Comparison of ENCODE assay signal across 14 cellular contexts in genomic region chr2:131451265-131451949, GRCh38. TPM values are rescaled to one million over a fixed set of nuclear protein-coding genes. Genes with fewer than 3 reads are reported as not detected.
DNase-seq lines count a peak whose midpoint lies in the region; ATAC-seq and TF ChIP-seq lines count a peak whose summit lies in the region.
"Not testable (repeated sequence)": the region's sequence is repeated elsewhere in the genome, so short reads cannot be mapped to it uniquely, and the experiment has no call there.
"Had no signal": no experiment of that assay in that cellular context is flagged by ENCODE, and none has a peak within 500 bp of the region (broad histone marks: within the 10 kb centered on the region; RNA-seq: fewer than 3 reads in every experiment).

No MANE protein-coding gene starts in this region.

- CTCF ChIA-PET in activated naive CD4-positive, alpha-beta T cell treated with anti-CD3 and anti-CD28 coated beads for 36 hours (lab: Charles Lee): not testable (repeated sequence)

- peak overlapping the region; percentile 68 for H2AFZ ChIP-seq in DND-41 (ENCODE audit: low read depth, low read length)

- not testable (repeated sequence) for H3K36me3 Mint-ChIP-seq in activated naive CD4-positive, alpha-beta T cell treated with anti-CD3 and anti-CD28 coated beads for 36 hours (ENCODE audit: low read depth)

- not testable (repeated sequence) for TF ChIP-seq CTCF in DND-41 (IDR thresholded peaks at IDR 0.05; ENCODE audit: borderline replicate concordance, extremely low read depth, low read length, poor library complexity, severe bottlenecking)

- not testable (repeated sequence) for H4K20me1 ChIP-seq in DND-41 (ENCODE audit: insufficient read depth, low read length)

- H3K79me2 ChIP-seq in DND-41 (ENCODE audit: insufficient read depth, low read length): not testable (repeated sequence)

- peak; percentile 98 for ATAC-seq in DND-41 (ENCODE audit: insufficient read depth, low read depth)
- peak; percentile 86 for ATAC-seq in GM18868 (IDR thresholded peaks at IDR 0.05; ENCODE audit: unreplicated experiment)
- peak; percentile 87 for ATAC-seq in GM19452 (IDR thresholded peaks at IDR 0.05; ENCODE audit: unreplicated experiment)
- ATAC-seq in GM21723 (IDR thresholded peaks at IDR 0.05; ENCODE audit: unreplicated experiment): peak; percentile 93
- ATAC-seq in HG02884 (IDR thresholded peaks at IDR 0.05; ENCODE audit: unreplicated experiment): peak; percentile 93
- ATAC-seq in HG03175 (IDR thresholded peaks at IDR 0.05; ENCODE audit: unreplicated experiment): peak; percentile 63

- H3K9ac ChIP-seq in DND-41 (ENCODE audit: low read depth, low read length): peak overlapping the region; percentile 19

- H3K4me1 Mint-ChIP-seq in activated naive CD4-positive, alpha-beta T cell treated with anti-CD3 and anti-CD28 coated beads for 36 hours (ENCODE audit: low read depth): not testable (repeated sequence)

- intact Hi-C loops in activated naive CD4-positive, alpha-beta T cell treated with anti-CD3 and anti-CD28 coated beads for 36 hours (cut with micrococcal nuclease): not testable (repeated sequence)

- DNase-seq in DND-41 (peak; percentile 45), NCI-H526 (lab: John Stamatoyannopoulos, UW) (peak; percentile 32 to 50)
- DNase-seq in activated naive CD4-positive, alpha-beta T cell treated with anti-CD3 and anti-CD28 coated beads for 36 hours: peak; percentile 44

- peaks cover 19% of the 10 kb centered on the region for H3K27me3 Mint-ChIP-seq in activated naive CD4-positive, alpha-beta T cell treated with anti-CD3 and anti-CD28 coated beads for 36 hours (ENCODE audit: low read depth)

- not testable (repeated sequence) for H3K9me3 ChIP-seq in DND-41 (ENCODE audit: insufficient read depth, low read length, severe bottlenecking)

- H3K9me3 Mint-ChIP-seq in activated naive CD4-positive, alpha-beta T cell treated with anti-CD3 and anti-CD28 coated beads for 36 hours: not testable (repeated sequence)

- H3K27me3 ChIP-seq in DND-41 (ENCODE audit: insufficient read depth, low read length, poor library complexity): not testable (repeated sequence)

- not testable (repeated sequence) for H3K4me3 ChIP-seq in DND-41 (ENCODE audit: low read depth in 1 of 2, low read length in 2 of 2)

- H3K27ac Mint-ChIP-seq in activated naive CD4-positive, alpha-beta T cell treated with anti-CD3 and anti-CD28 coated beads for 36 hours: not testable (repeated sequence)

- H3K4me3 Mint-ChIP-seq in activated naive CD4-positive, alpha-beta T cell treated with anti-CD3 and anti-CD28 coated beads for 36 hours: not testable (repeated sequence)

- not testable (repeated sequence) for H3K36me3 ChIP-seq in DND-41 (ENCODE audit: insufficient read depth, low read length)

- H3K27ac ChIP-seq in DND-41 (ENCODE audit: low read length): peak overlapping the region; percentile 64

- H3K4me1 ChIP-seq in DND-41 (ENCODE audit: insufficient read depth, low read length): peaks cover 12% of the 10 kb centered on the region

- peak overlapping the region; percentile 50 for H3K4me2 ChIP-seq in DND-41 (ENCODE audit: insufficient read depth, low read length)

RNA-seq across cellular contexts. Expression of gene TUBA3D, which starts 24.5 kb away (rescaled TPM):
- not detected for total RNA-seq in activated naive CD4-positive, alpha-beta T cell treated with anti-CD3 and anti-CD28 coated beads for 36 hours
- total RNA-seq: CD4-positive, alpha-beta T cell; HFFc6; lung; mucosa of gallbladder; posterior vena cava; sigmoid colon had no signal

RNA-seq across cellular contexts. Expression of gene MZT2A, which starts 40.8 kb away (rescaled TPM):
- total RNA-seq in activated naive CD4-positive, alpha-beta T cell treated with anti-CD3 and anti-CD28 coated beads for 36 hours: 100 to 1,000 TPM; 230 to 231 TPM
